In the genomic region with DNA sequence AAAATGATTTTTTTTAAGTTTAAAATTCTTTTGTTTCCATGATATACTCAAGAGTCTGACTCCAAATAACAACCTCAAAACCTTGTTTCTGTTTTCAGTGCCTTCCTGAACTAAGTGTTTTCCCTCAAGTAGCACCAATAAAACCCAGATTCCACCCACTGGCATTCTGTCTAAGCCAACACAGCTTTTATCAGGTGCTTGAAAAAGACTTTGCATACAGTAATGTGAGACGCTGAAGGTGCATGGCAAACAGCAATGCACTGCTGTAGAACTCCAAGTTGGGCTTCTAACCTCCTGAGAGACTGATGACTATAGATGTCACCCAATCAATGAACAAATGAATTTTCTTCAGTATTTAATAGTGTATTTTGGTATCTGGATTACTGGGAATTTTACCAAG, we compare ENCODE assay signal across 13 cellular contexts.
DNase-seq lines count a peak whose midpoint lies in the region; ATAC-seq and TF ChIP-seq lines count a peak whose summit lies in the region.
"Had no signal": no experiment of that assay in that cellular context is flagged by ENCODE, and none has a peak within 500 bp of the region (broad histone marks: within the 10 kb centered on the region; RNA-seq: fewer than 3 reads in every experiment).

No MANE protein-coding gene starts in this region.

- H3K27me3 ChIP-seq in osteoblast (ENCODE audit: insufficient read depth, low read length) (no peaks in the 10 kb centered on the region), esophagus squamous epithelium (no peaks in the 10 kb centered on the region)
- H3K27me3 ChIP-seq: ovary had no signal

- H3K9me3 ChIP-seq in osteoblast (ENCODE audit: low read depth, low read length) (no peaks in the 10 kb centered on the region), esophagus squamous epithelium (no peaks in the 10 kb centered on the region)
- H3K9me3 ChIP-seq: ovary had no signal

- H4K20me1 ChIP-seq in osteoblast (ENCODE audit: insufficient read depth, low read length) = no peaks in the 10 kb centered on the region

- H3K4me3 ChIP-seq in osteoblast (ENCODE audit: insufficient read depth, low read length) (no peak overlapping the region), esophagus squamous epithelium (no peak overlapping the region)
- H3K4me3 ChIP-seq: ovary had no signal

- H3K4me1 ChIP-seq in osteoblast (ENCODE audit: insufficient read depth, low read length) (peaks cover 63% of the 10 kb centered on the region), esophagus squamous epithelium (peaks cover 0 to 45% (median 16%) of the 10 kb centered on the region in 3 donors)

- peaks cover 34% of the 10 kb centered on the region for H3K79me2 ChIP-seq in osteoblast (ENCODE audit: insufficient read depth, low read length)

- TF ChIP-seq CTCF in osteoblast (IDR thresholded peaks at IDR 0.05; ENCODE audit: extremely low read depth, low read depth, low read length) (no peak), esophagus squamous epithelium (IDR thresholded peaks at IDR 0.05) (no peak)

- H3K27ac ChIP-seq in osteoblast (ENCODE audit: low read depth, low read length) (peak overlapping the region; percentile 4), esophagus squamous epithelium (no peak overlapping the region)
- H3K27ac ChIP-seq: ovary had no signal

- H3K36me3 ChIP-seq in osteoblast (ENCODE audit: insufficient read depth, low read length) = no peaks in the 10 kb centered on the region
- H3K36me3 ChIP-seq in esophagus squamous epithelium = no peaks in the 10 kb centered on the region
- H3K36me3 ChIP-seq: ovary had no signal

- H3K4me2 ChIP-seq in osteoblast (ENCODE audit: insufficient read depth, low read length) = no peak overlapping the region

- intact Hi-C loops in esophagus squamous epithelium (cut with DNase I) = no loop called here

- ATAC-seq in HG02970 (IDR thresholded peaks at IDR 0.05; ENCODE audit: low FRiP score, unreplicated experiment) (no peak), HG02610 (IDR thresholded peaks at IDR 0.05; ENCODE audit: unreplicated experiment) (no peak)

- no peak overlapping the region for H2AFZ ChIP-seq in osteoblast (ENCODE audit: low read length)

- WGBS in esophagus squamous epithelium, 2 donors = 75 to 100% methylated on average over 1 of the region's 1 CpG

- DNase-seq in DMS79 (lab: John Stamatoyannopoulos, UW) = peak; percentile 95
- DNase-seq in NCI-H1436 treated with DMSO at 0.1 percent for 48 hours (lab: John Stamatoyannopoulos, UW) = peak; percentile 72
- DNase-seq in NCI-H526 treated with DMSO at 0.1 percent for 48 hours (lab: John Stamatoyannopoulos, UW) = peak; percentile 81
- no peak for DNase-seq in osteoblast (ENCODE audit: insufficient read length, low spot score, missing footprints)
- DNase-seq in OCI-M2 (lab: John Stamatoyannopoulos, UW; ENCODE audit: unreplicated experiment) = no peak
- no peak for DNase-seq in esophagus squamous epithelium (lab: John Stamatoyannopoulos, UW)
- DNase-seq: activated CD4-positive, alpha-beta T cell treated with anti-CD3 and anti-CD28 coated beads for 48 hours; amniotic stem cell; effector CD8-positive, alpha-beta T cell; naive B cell; ovary had no signal

- no peak for TF ChIP-seq POLR2A in esophagus squamous epithelium (IDR thresholded peaks at IDR 0.05)

Comparison
In these comparisons a context has a peak if more than half of its experiments do, and no peak if none do; other contexts are left out.
1. DNase-seq: peak in DMS79 (single experiment), NCI-H1436 treated with DMSO at 0.1 percent for 48 hours (single experiment) and NCI-H526 treated with DMSO at 0.1 percent for 48 hours (single experiment); none in osteoblast (single experiment), OCI-M2 (single experiment) and esophagus squamous epithelium (single experiment).